17 cellular contexts compared by ENCODE assay signal in the genomic region with DNA sequence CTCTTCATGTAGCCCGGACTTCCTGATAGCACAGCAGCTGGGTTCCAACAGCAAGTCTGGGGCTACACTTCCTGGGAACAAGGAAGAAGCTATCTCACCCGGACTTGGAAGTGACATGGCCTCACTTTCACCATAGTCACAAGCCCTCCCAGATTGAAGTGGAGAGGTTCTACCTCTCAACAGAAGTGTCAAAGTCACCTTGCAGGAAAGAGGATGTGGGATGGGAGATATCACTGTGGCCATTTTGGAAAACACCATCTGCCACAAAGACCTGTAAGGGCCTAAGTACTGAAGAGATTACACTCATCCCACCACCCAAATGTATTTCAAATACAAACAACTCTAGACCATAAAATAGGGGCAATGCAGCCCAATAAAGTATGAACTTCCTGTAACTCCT. TPM values are rescaled to one million over a fixed set of nuclear protein-coding genes. Genes with fewer than 3 reads are reported as not detected.
DNase-seq lines count a peak whose midpoint lies in the region; ATAC-seq, FAIRE-seq and TF ChIP-seq lines count a peak whose summit lies in the region.
"Had no signal": no experiment of that assay in that cellular context is flagged by ENCODE, and none has a peak within 500 bp of the region (broad histone marks: within the 10 kb centered on the region; RNA-seq: fewer than 3 reads in every experiment).

No MANE protein-coding gene starts in this region.

- DNase-seq in DMS53 (lab: John Stamatoyannopoulos, UW): peak; percentile 50
- no peak for DNase-seq in DMS53 treated with DMSO at 0.1 percent for 48 hours (lab: John Stamatoyannopoulos, UW; ENCODE audit: unreplicated experiment)
- DNase-seq in HTR-8/SVneo (ENCODE audit: insufficient read length, low spot score): no peak
- DNase-seq in GM12878 (ENCODE audit: low read depth, low spot score): no peak
- DNase-seq in stimulated activated naive B cell treated with anti-CD40 and anti-IgM and Interleukin-4, amounts not matched to agents 10 μg/mL and 1 μg/mL and 100 μg/mL, for 72 hours: no peak
- no peak for DNase-seq in activated T-helper 2 cell treated with anti-CD3 and anti-CD28 coated beads, Interferon-gamma antibody, Interleukin-2, Interleukin-4, amounts not matched to agents 10 μg/mL and 5 μg/mL and 100 μg/mL, durations not matched to agents 14 hours and 24 hours and 36 hours (ENCODE audit: low spot score)
- no peak for DNase-seq in stimulated activated CD4-positive, alpha-beta T cell treated with anti-CD3 and anti-CD28 coated beads, Interleukin-15, amount 100 ng/mL, for 24 hours
- DNase-seq in MM.1S: no peak
- DNase-seq: Calu3, DMS 273 treated with DMSO at 0.1 percent for 48 hours, DMS79 treated with DMSO at 0.1 percent for 48 hours, EL had no signal

- peak overlapping the region; percentile 28 for H3K27ac Mint-ChIP-seq in stimulated activated naive B cell treated with anti-CD40 and anti-IgM and Interleukin-4, amounts not matched to agents 10 μg/mL and 1 μg/mL and 100 μg/mL, for 72 hours
- H3K27ac Mint-ChIP-seq in activated T-helper 2 cell treated with anti-CD3 and anti-CD28 coated beads, Interferon-gamma antibody, Interleukin-2, Interleukin-4, amounts not matched to agents 10 μg/mL and 5 μg/mL and 100 μg/mL, durations not matched to agents 14 hours and 24 hours and 36 hours: no peak overlapping the region

- POLR2A ChIA-PET in GM12878 (lab: Charles Lee): no interaction called here

- BruUV-seq in GM12878 (replicated peaks; lab: Mats Ljungman, UMichigan): no TSS peak

- TF ChIP-seq RAD21 in GM12878 (IDR thresholded peaks at IDR 0.05; ENCODE audit: insufficient read depth, low read depth, low read length): no peak

- H3K9ac ChIP-seq in GM12878 (ENCODE audit: control insufficient read depth, insufficient read depth, low read length) (no peak overlapping the region), MM.1S (ENCODE audit: low read length) (no peak overlapping the region)
- H3K9ac ChIP-seq: BLaER1 had no signal

- CTCF ChIA-PET in GM12878 (lab: Yijun Ruan, JAX): interaction anchor here (0.9 kb wide), 1 partner anchor 53 kb away, joined by 3 read pairs; no protein-coding TSS in a partner anchor

- WGBS in GM12878 (ENCODE audit: insufficient coverage, insufficient replicate concordance, low lambda C conversion rate, missing lambda C conversion rate): 47% methylated on average over 2 of the region's 2 CpGs

- H3K27me3 ChIP-seq in GM12878 (replicated peaks in 1 of 2; ENCODE audit: control insufficient read depth in 2 of 2, insufficient read depth in 2 of 2, low read length in 1 of 2): no peaks in the 10 kb centered on the region
- H3K27me3 ChIP-seq in MM.1S (replicated peaks; ENCODE audit: insufficient read depth, low read length): no peaks in the 10 kb centered on the region
- H3K27me3 ChIP-seq: BLaER1 had no signal

- no peaks in the 10 kb centered on the region for H3K9me3 Mint-ChIP-seq in stimulated activated naive B cell treated with anti-CD40 and anti-IgM and Interleukin-4, amounts not matched to agents 10 μg/mL and 1 μg/mL and 100 μg/mL, for 72 hours
- H3K9me3 Mint-ChIP-seq in activated T-helper 2 cell treated with anti-CD3 and anti-CD28 coated beads, Interferon-gamma antibody, Interleukin-2, Interleukin-4, amounts not matched to agents 10 μg/mL and 5 μg/mL and 100 μg/mL, durations not matched to agents 14 hours and 24 hours and 36 hours: no peaks in the 10 kb centered on the region
- H3K9me3 Mint-ChIP-seq: IgD-negative memory B cell had no signal

- SMC1A ChIA-PET in GM12878 (lab: Charles Lee; ENCODE audit: uncharacterized antibody, unreplicated experiment): interaction anchor here (2.2 kb wide), 1 partner anchor 57 kb away, joined by 8 read pairs; no protein-coding TSS in a partner anchor

- H3K79me2 ChIP-seq in GM12878 (ENCODE audit: control insufficient read depth, insufficient read depth, low read length): no peaks in the 10 kb centered on the region
- H3K79me2 ChIP-seq in MM.1S (ENCODE audit: low read length): no peaks in the 10 kb centered on the region

- H2AFZ ChIP-seq in GM12878 (ENCODE audit: control insufficient read depth, low read depth, low read length): no peak overlapping the region
- no peak overlapping the region for H2AFZ ChIP-seq in MM.1S (ENCODE audit: low read length)

- H3F3A ChIP-seq in MM.1S (ENCODE audit: insufficient read depth, low read length): peaks cover 4% of the 10 kb centered on the region; the same call in 1 of the 2 replicates

- no peak for TF ChIP-seq EP300 in GM12878 (IDR thresholded peaks at IDR 0.05; ENCODE audit: borderline replicate concordance in 1 of 2, control insufficient read depth in 1 of 2, low read depth in 2 of 2, low read length in 2 of 2)

- H3K36me3 ChIP-seq in GM12878 (ENCODE audit: control insufficient read depth in 2 of 2, insufficient read depth in 2 of 2, low read length in 1 of 2) (no peaks in the 10 kb centered on the region), MM.1S (replicated peaks; ENCODE audit: insufficient read depth, low read length) (no peaks in the 10 kb centered on the region)
- H3K36me3 ChIP-seq: BLaER1 had no signal

- H3K9me3 ChIP-seq in GM12878 (replicated peaks; ENCODE audit: control insufficient read depth, insufficient read depth, low read length) (no peaks in the 10 kb centered on the region), MM.1S (replicated peaks; ENCODE audit: insufficient read depth, low read length) (no peaks in the 10 kb centered on the region)
- H3K9me3 ChIP-seq: BLaER1 had no signal

- no peaks in the 10 kb centered on the region for H3K36me3 Mint-ChIP-seq in stimulated activated naive B cell treated with anti-CD40 and anti-IgM and Interleukin-4, amounts not matched to agents 10 μg/mL and 1 μg/mL and 100 μg/mL, for 72 hours
- H3K36me3 Mint-ChIP-seq in activated T-helper 2 cell treated with anti-CD3 and anti-CD28 coated beads, Interferon-gamma antibody, Interleukin-2, Interleukin-4, amounts not matched to agents 10 μg/mL and 5 μg/mL and 100 μg/mL, durations not matched to agents 14 hours and 24 hours and 36 hours (ENCODE audit: low read depth): no peaks in the 10 kb centered on the region
- H3K36me3 Mint-ChIP-seq: IgD-negative memory B cell had no signal

- intact Hi-C loops in GM12878 (cut with micrococcal nuclease; ENCODE audit: unreplicated experiment): no loop called here
- intact Hi-C loops in activated T-helper 2 cell treated with anti-CD3 and anti-CD28 coated beads, Interferon-gamma antibody, Interleukin-2, Interleukin-4, amounts not matched to agents 10 μg/mL and 5 μg/mL and 100 μg/mL, durations not matched to agents 14 hours and 24 hours and 36 hours (cut with micrococcal nuclease): no loop called here

- H3K4me2 ChIP-seq in GM12878 (ENCODE audit: control insufficient read depth, insufficient read depth) (no peak overlapping the region), MM.1S (ENCODE audit: low read depth, low read length) (no peak overlapping the region)

- no peaks in the 10 kb centered on the region for H3K27me3 Mint-ChIP-seq in stimulated activated naive B cell treated with anti-CD40 and anti-IgM and Interleukin-4, amounts not matched to agents 10 μg/mL and 1 μg/mL and 100 μg/mL, for 72 hours
- no peaks in the 10 kb centered on the region for H3K27me3 Mint-ChIP-seq in activated T-helper 2 cell treated with anti-CD3 and anti-CD28 coated beads, Interferon-gamma antibody, Interleukin-2, Interleukin-4, amounts not matched to agents 10 μg/mL and 5 μg/mL and 100 μg/mL, durations not matched to agents 14 hours and 24 hours and 36 hours (ENCODE audit: low read depth)
- H3K27me3 Mint-ChIP-seq: IgD-negative memory B cell had no signal

- RAD21 ChIA-PET in GM12878 (lab: Charles Lee; ENCODE audit: unreplicated experiment): no interaction called here

- H3K4me3 ChIP-seq in GM12878: no peak overlapping the region
- H3K4me3 ChIP-seq in MM.1S (ENCODE audit: low read length): no peak overlapping the region
- H3K4me3 ChIP-seq: BLaER1 had no signal

- H3K27ac ChIP-seq in GM12878 (ENCODE audit: control insufficient read depth, insufficient read depth): no peak overlapping the region
- no peak overlapping the region for H3K27ac ChIP-seq in MM.1S (ENCODE audit: low read length)
- H3K27ac ChIP-seq: 22Rv1, BLaER1 had no signal

- H3K9me2 ChIP-seq in MM.1S (replicated peaks; ENCODE audit: insufficient read depth, low read length): no peaks in the 10 kb centered on the region

- H3K4me1 Mint-ChIP-seq in stimulated activated naive B cell treated with anti-CD40 and anti-IgM and Interleukin-4, amounts not matched to agents 10 μg/mL and 1 μg/mL and 100 μg/mL, for 72 hours: peaks cover 5 to 12% of the 10 kb centered on the region in 2 donors
- H3K4me1 Mint-ChIP-seq in activated T-helper 2 cell treated with anti-CD3 and anti-CD28 coated beads, Interferon-gamma antibody, Interleukin-2, Interleukin-4, amounts not matched to agents 10 μg/mL and 5 μg/mL and 100 μg/mL, durations not matched to agents 14 hours and 24 hours and 36 hours (ENCODE audit: low read depth): peaks cover 9% of the 10 kb centered on the region

- H3K4me1 ChIP-seq in GM12878 (ENCODE audit: control insufficient read depth, insufficient read depth, low read length) (no peaks in the 10 kb centered on the region; the same call in 1 of the 2 replicates), MM.1S (ENCODE audit: low read length) (no peaks in the 10 kb centered on the region)

- in situ Hi-C loops in GM12878 (cut with MboI): no loop called here

- no peak overlapping the region for H3K4me3 Mint-ChIP-seq in stimulated activated naive B cell treated with anti-CD40 and anti-IgM and Interleukin-4, amounts not matched to agents 10 μg/mL and 1 μg/mL and 100 μg/mL, for 72 hours
- no peak overlapping the region for H3K4me3 Mint-ChIP-seq in activated T-helper 2 cell treated with anti-CD3 and anti-CD28 coated beads, Interferon-gamma antibody, Interleukin-2, Interleukin-4, amounts not matched to agents 10 μg/mL and 5 μg/mL and 100 μg/mL, durations not matched to agents 14 hours and 24 hours and 36 hours (ENCODE audit: low read depth)

- TF ChIP-seq CTCF in GM12878 (IDR thresholded peaks at IDR 0.05 in 2 of 3, conservative IDR thresholded peaks at IDR 0.05 in 1 of 3; ENCODE audit: control insufficient read depth in 2 of 3, extremely low read depth in 1 of 3, insufficient read depth in 1 of 3, low read depth in 3 of 3, low read length in 3 of 3) (no peak), MM.1S (IDR thresholded peaks at IDR 0.05; ENCODE audit: low read length) (no peak)

- ATAC-seq in GM12878: no peak
- no peak for ATAC-seq in stimulated activated naive B cell treated with anti-CD40 and anti-IgM and Interleukin-4, amounts not matched to agents 10 μg/mL and 1 μg/mL and 100 μg/mL, for 72 hours (replicated peaks)
- ATAC-seq: HCT116 had no signal

- FAIRE-seq in HTR-8/SVneo (lab: Jason Lieb, UNC) (peak; percentile 38), GM12878 (lab: Jason Lieb, UNC) (no peak)
- FAIRE-seq: G401.6 had no signal

- H4K20me1 ChIP-seq in GM12878 (ENCODE audit: control insufficient read depth, insufficient read depth): no peaks in the 10 kb centered on the region
- no peaks in the 10 kb centered on the region for H4K20me1 ChIP-seq in MM.1S (ENCODE audit: insufficient read depth, low read length)
- H4K20me1 ChIP-seq: BLaER1 had no signal

- no peak for TF ChIP-seq POLR2A in GM12878 (IDR thresholded peaks at IDR 0.05; ENCODE audit: low read depth, low read length)

RNA-seq across cellular contexts. Expression of gene DHRS7B, which starts 29.9 kb away (rescaled TPM):
- total RNA-seq in GM12878 (2013; cell fraction: nucleolus; rRNA removed): 40.7 and 40.8 TPM in 2 replicates
- total RNA-seq in GM12878 (2014; rRNA removed): 19.6 and 22.2 TPM in 2 replicates
- 16.8 and 18.9 TPM in 2 replicates for total RNA-seq in GM12878 (2014; rRNA removed; fragmentation: Illumina TruSeq; extraction: Trizol)
- total RNA-seq in GM12878 (2021): 15.9 and 17.1 TPM in 2 replicates
- polyA plus RNA-seq in GM12878 (2011; ENCODE audit: low read depth): 3.5 TPM
- 16.0 and 23.7 TPM in 2 replicates for polyA plus RNA-seq in GM12878 (2011; rRNA removed)
- polyA plus RNA-seq in GM12878 (2011; cell fraction: cytosol; rRNA removed): 39.0 and 39.3 TPM in 2 replicates
- polyA plus RNA-seq in GM12878 (2011; cell fraction: nucleus; rRNA removed): 24.1 and 24.3 TPM in 2 replicates
- 10.1 and 10.7 TPM in 2 replicates for polyA plus RNA-seq in GM12878 (2012)
- polyA plus RNA-seq in GM12878 (2014; fragmentation: Illumina TruSeq; extraction: Trizol): 11.1 and 13.4 TPM in 2 replicates
- polyA plus RNA-seq in GM12878 (2014; fragmentation: Nextera tagmentation; extraction: Ambion mirVana): 10 to 100 TPM; 24.3 to 32.7 TPM
- polyA plus RNA-seq in GM12878 (2014; rRNA removed): 21.0 and 22.1 TPM in 2 replicates
- polyA plus RNA-seq in GM12878 (2016; fragmentation: Nextera tagmentation; extraction: Ambion mirVana): 10 to 100 TPM; 34.5 to 35.6 TPM
- 46.4 and 56.1 TPM in 2 replicates for polyA minus RNA-seq in GM12878 (2011; rRNA and poly(A)+ RNA removed)
- polyA minus RNA-seq in GM12878 (2011; cell fraction: cytosol; rRNA and poly(A)+ RNA removed): 10.9 and 13.9 TPM in 2 replicates
- 15.1 and 23.2 TPM in 2 replicates for polyA minus RNA-seq in GM12878 (2011; cell fraction: nucleus; rRNA and poly(A)+ RNA removed)
- 17.7 and 19.4 TPM in 2 replicates for total RNA-seq in activated T-helper 2 cell treated with anti-CD3 and anti-CD28 coated beads, Interferon-gamma antibody, Interleukin-2, Interleukin-4, amounts not matched to agents 10 μg/mL and 5 μg/mL and 100 μg/mL, durations not matched to agents 14 hours and 24 hours and 36 hours

RNA-seq across cellular contexts. Expression of gene USP22, which starts 54.1 kb away (rescaled TPM):
- 204 and 220 TPM in 2 replicates for total RNA-seq in GM12878 (2013; cell fraction: nucleolus; rRNA removed)
- total RNA-seq in GM12878 (2014; rRNA removed): 130 and 140 TPM in 2 replicates
- total RNA-seq in GM12878 (2014; rRNA removed; fragmentation: Illumina TruSeq; extraction: Trizol): 78.0 and 82.1 TPM in 2 replicates
- 200 and 218 TPM in 2 replicates for total RNA-seq in GM12878 (2021)
- polyA plus RNA-seq in GM12878 (2011; ENCODE audit: low read depth): 71.5 TPM
- 62.7 and 113 TPM in 2 replicates for polyA plus RNA-seq in GM12878 (2011; rRNA removed)
- polyA plus RNA-seq in GM12878 (2011; cell fraction: cytosol; rRNA removed): 98.3 and 104 TPM in 2 replicates
- 131 and 163 TPM in 2 replicates for polyA plus RNA-seq in GM12878 (2011; cell fraction: nucleus; rRNA removed)
- polyA plus RNA-seq in GM12878 (2012): 62.2 and 71.3 TPM in 2 replicates
- 101 and 114 TPM in 2 replicates for polyA plus RNA-seq in GM12878 (2014; fragmentation: Illumina TruSeq; extraction: Trizol)
- polyA plus RNA-seq in GM12878 (2014; fragmentation: Nextera tagmentation; extraction: Ambion mirVana): 10 to 100 TPM; 10.8 to 11.6 TPM
- 106 and 116 TPM in 2 replicates for polyA plus RNA-seq in GM12878 (2014; rRNA removed)
- polyA plus RNA-seq in GM12878 (2016; fragmentation: Nextera tagmentation; extraction: Ambion mirVana): 10 to 100 TPM; 85.6 to 91.9 TPM
- polyA minus RNA-seq in GM12878 (2011; rRNA and poly(A)+ RNA removed): 147 and 182 TPM in 2 replicates
- polyA minus RNA-seq in GM12878 (2011; cell fraction: cytosol; rRNA and poly(A)+ RNA removed): 69.5 and 91.4 TPM in 2 replicates
- polyA minus RNA-seq in GM12878 (2011; cell fraction: nucleus; rRNA and poly(A)+ RNA removed): 50.4 and 99.9 TPM in 2 replicates
- 147 and 167 TPM in 2 replicates for total RNA-seq in activated T-helper 2 cell treated with anti-CD3 and anti-CD28 coated beads, Interferon-gamma antibody, Interleukin-2, Interleukin-4, amounts not matched to agents 10 μg/mL and 5 μg/mL and 100 μg/mL, durations not matched to agents 14 hours and 24 hours and 36 hours
